ENCODE assay signal across 21 cellular contexts in the genomic region with DNA sequence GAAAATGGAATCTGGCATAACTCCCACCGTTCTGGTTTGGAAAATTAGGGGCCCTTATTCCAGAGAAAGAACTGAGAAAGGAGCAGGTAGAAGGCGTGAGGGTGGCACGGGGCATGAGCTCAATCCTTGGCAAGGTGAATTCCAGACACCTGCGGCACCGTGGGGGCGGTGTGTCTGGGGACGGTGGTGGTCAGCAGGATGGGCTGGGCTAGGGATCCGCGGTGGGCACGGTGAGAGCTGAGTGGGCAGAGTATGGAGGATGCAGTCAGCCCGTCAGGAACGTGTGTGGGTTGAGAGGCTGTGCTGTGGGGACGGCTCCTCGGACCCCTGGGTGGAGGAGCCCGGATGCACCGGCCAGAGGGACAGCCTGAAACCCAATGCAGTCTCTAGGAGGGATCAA.
DNase-seq lines count a peak whose midpoint lies in the region; ATAC-seq and TF ChIP-seq lines count a peak whose summit lies in the region.
"Had no signal": no experiment of that assay in that cellular context is flagged by ENCODE, and none has a peak within 500 bp of the region (broad histone marks: within the 10 kb centered on the region; RNA-seq: fewer than 3 reads in every experiment).

No MANE protein-coding gene starts in this region.

- POLR2A ChIA-PET in A673 (lab: Charles Lee; ENCODE audit: low non-redundant PET) = no interaction called here

- H3K4me2 ChIP-seq in GM23338 = no peak overlapping the region
- no peak overlapping the region for H3K4me2 ChIP-seq in neural progenitor cell

- no peak overlapping the region for H3K27ac Mint-ChIP-seq in GM23338
- no peak overlapping the region for H3K27ac Mint-ChIP-seq in activated T-helper 17 cell treated with anti-CD3 and anti-CD28 coated beads, Interleukin-2, amount 50 U/mL, for 72 hours
- H3K27ac Mint-ChIP-seq in immature natural killer cell = no peak overlapping the region
- no peak overlapping the region for H3K27ac Mint-ChIP-seq in neural progenitor cell
- H3K27ac Mint-ChIP-seq: B cell, CD14-positive monocyte had no signal

- H3K4me1 ChIP-seq in GM23338 (ENCODE audit: insufficient read depth) (peaks cover 6% of the 10 kb centered on the region; the same call in 1 of the 2 replicates), neural progenitor cell (peaks cover 11% of the 10 kb centered on the region), A673 (ENCODE audit: insufficient read depth, low read length, poor library complexity, severe bottlenecking) (no peaks in the 10 kb centered on the region)

- H2AFZ ChIP-seq in GM23338 = no peak overlapping the region
- no peak overlapping the region for H2AFZ ChIP-seq in neural progenitor cell (replicated peaks)

- peaks cover 13% of the 10 kb centered on the region for H3K4me1 Mint-ChIP-seq in GM23338
- H3K4me1 Mint-ChIP-seq in activated T-helper 17 cell treated with anti-CD3 and anti-CD28 coated beads, Interleukin-2, amount 50 U/mL, for 72 hours = peaks cover 4% of the 10 kb centered on the region
- H3K4me1 Mint-ChIP-seq in immature natural killer cell = peaks cover 5 to 6% of the 10 kb centered on the region in 2 donors
- peaks cover 29% of the 10 kb centered on the region for H3K4me1 Mint-ChIP-seq in neural progenitor cell

- H3K4me3 ChIP-seq in GM23338 (no peak overlapping the region), neural progenitor cell (no peak overlapping the region), A673 (ENCODE audit: low read depth, low read length, poor library complexity, severe bottlenecking) (no peak overlapping the region)
- H3K4me3 ChIP-seq: SJSA1 had no signal

- DNase-seq in GM23338 (ENCODE audit: low spot score) (no peak), immature natural killer cell (no peak), neural progenitor cell (ENCODE audit: low spot score) (no peak), A673 (ENCODE audit: low spot score) (no peak), DMS 273 treated with DMSO at 0.1 percent for 48 hours (lab: John Stamatoyannopoulos, UW) (no peak)
- DNase-seq in activated CD4-positive, alpha-beta T cell treated with anti-CD3 and anti-CD28 coated beads, Interleukin-2, amount 50 U/mL, for 4 hours = no peak
- DNase-seq: EL, GF-D8, HCEC 1CT, Kasumi-1, NCI-H1694 treated with DMSO at 0.1 percent for 48 hours, NCI-H2081 treated with DMSO at 0.1 percent for 48 hours, NCI-H2171 treated with DMSO at 0.1 percent for 48 hours, NCI-H524 treated with DMSO at 0.1 percent for 48 hours, NCI-H82 had no signal

- no peak overlapping the region for H3K9ac ChIP-seq in neural progenitor cell

- peak overlapping the region; percentile 27; the same call in 2 of the 3 replicates for H3K4me3 Mint-ChIP-seq in GM23338
- H3K4me3 Mint-ChIP-seq in activated T-helper 17 cell treated with anti-CD3 and anti-CD28 coated beads, Interleukin-2, amount 50 U/mL, for 72 hours = peak overlapping the region; percentile 20
- peak overlapping the region in 4 of 5 donors; percentile 21 to 68 (median 57) for H3K4me3 Mint-ChIP-seq in immature natural killer cell
- H3K4me3 Mint-ChIP-seq in neural progenitor cell = peak overlapping the region; percentile 56

- no TSS peak for BruUV-seq in A673 (replicated peaks; lab: Mats Ljungman, UMichigan)

- ATAC-seq in GM23338 (no peak), GM19452 (IDR thresholded peaks at IDR 0.05; ENCODE audit: unreplicated experiment) (no peak)
- ATAC-seq in activated T-helper 17 cell treated with anti-CD3 and anti-CD28 coated beads, Interleukin-2, amount 50 U/mL, for 72 hours (replicated peaks) = no peak
- ATAC-seq: Right ventricle myocardium inferior had no signal

- intact Hi-C loops in A673 (cut with micrococcal nuclease; ENCODE audit: unreplicated experiment) = no loop called here

- H3K27me3 Mint-ChIP-seq in GM23338 (ENCODE audit: insufficient read depth, low read depth, poor library complexity) (peaks cover 33% of the 10 kb centered on the region), immature natural killer cell (ENCODE audit: low read depth in 3 of 3) (peaks cover 9 to 19% (median 9%) of the 10 kb centered on the region in 3 donors), neural progenitor cell (ENCODE audit: insufficient read depth, low read depth) (peaks cover 35% of the 10 kb centered on the region)
- H3K27me3 Mint-ChIP-seq in activated T-helper 17 cell treated with anti-CD3 and anti-CD28 coated beads, Interleukin-2, amount 50 U/mL, for 72 hours = peaks cover 47% of the 10 kb centered on the region

- H3K36me3 ChIP-seq in GM23338 (ENCODE audit: insufficient read depth) (no peaks in the 10 kb centered on the region; the same call in 1 of the 2 replicates), neural progenitor cell (no peaks in the 10 kb centered on the region), A673 (ENCODE audit: insufficient read depth, low read length, poor library complexity, severe bottlenecking) (no peaks in the 10 kb centered on the region)
- H3K36me3 ChIP-seq: SJSA1 had no signal

- H4K20me1 ChIP-seq in GM23338 (replicated peaks; ENCODE audit: insufficient read depth) (no peaks in the 10 kb centered on the region), neural progenitor cell (ENCODE audit: low read depth) (no peaks in the 10 kb centered on the region)

- H3F3A ChIP-seq in GM23338 (replicated peaks; ENCODE audit: low read depth) = 0 out of 2 replicates have a peak, but pooled peaks cover 3% of the 10 kb centered on the region
- H3F3A ChIP-seq in neural progenitor cell (ENCODE audit: low read depth) = peaks cover 18% of the 10 kb centered on the region

- CTCF ChIA-PET in A673 (lab: Charles Lee) = no interaction called here

- H3K9me3 ChIP-seq in neural progenitor cell (ENCODE audit: low read depth) = no peaks in the 10 kb centered on the region
- H3K9me3 ChIP-seq in A673 (ENCODE audit: low read depth, low read length, poor library complexity, severe bottlenecking) = no peaks in the 10 kb centered on the region

- H3K36me3 Mint-ChIP-seq in GM23338 (ENCODE audit: low read depth) = peaks cover 5% of the 10 kb centered on the region; the same call in 2 of the 3 replicates
- H3K36me3 Mint-ChIP-seq in activated T-helper 17 cell treated with anti-CD3 and anti-CD28 coated beads, Interleukin-2, amount 50 U/mL, for 72 hours (ENCODE audit: low read depth) = no peaks in the 10 kb centered on the region
- no peaks in the 10 kb centered on the region for H3K36me3 Mint-ChIP-seq in immature natural killer cell
- H3K36me3 Mint-ChIP-seq in neural progenitor cell = peaks cover 3% of the 10 kb centered on the region

- H3K79me2 ChIP-seq in GM23338 (replicated peaks; ENCODE audit: insufficient read depth) = no peaks in the 10 kb centered on the region
- H3K79me2 ChIP-seq in neural progenitor cell (ENCODE audit: low read depth) = no peaks in the 10 kb centered on the region

- H3K27ac ChIP-seq in GM23338 (ENCODE audit: low read depth) = no peak overlapping the region
- no peak overlapping the region for H3K27ac ChIP-seq in neural progenitor cell
- H3K27ac ChIP-seq in A673 (ENCODE audit: low read depth, low read length, poor library complexity, severe bottlenecking) = no peak overlapping the region
- H3K27ac ChIP-seq: SJSA1 had no signal

- H3K9me3 Mint-ChIP-seq in GM23338 (peaks cover 4% of the 10 kb centered on the region; the same call in 1 of the 3 replicates), immature natural killer cell (no peaks in the 10 kb centered on the region), neural progenitor cell (peaks cover 19% of the 10 kb centered on the region)
- H3K9me3 Mint-ChIP-seq in activated T-helper 17 cell treated with anti-CD3 and anti-CD28 coated beads, Interleukin-2, amount 50 U/mL, for 72 hours = no peaks in the 10 kb centered on the region

- no peaks in the 10 kb centered on the region for H3K9me2 ChIP-seq in GM23338 (ENCODE audit: insufficient read depth)

- H3K27me3 ChIP-seq in GM23338 (ENCODE audit: insufficient read depth) = peaks cover 42% of the 10 kb centered on the region
- peaks cover 48% of the 10 kb centered on the region for H3K27me3 ChIP-seq in neural progenitor cell
- peaks cover 94% of the 10 kb centered on the region for H3K27me3 ChIP-seq in A673 (replicated peaks; ENCODE audit: insufficient read depth, low read depth, low read length, poor library complexity)

- TF ChIP-seq CTCF in GM23338 (conservative IDR thresholded peaks at IDR 0.05; ENCODE audit: low read depth in 2 of 2) (no peak), neural progenitor cell (IDR thresholded peaks at IDR 0.05) (no peak), A673 (conservative IDR thresholded peaks at IDR 0.05; ENCODE audit: low read depth, low read length) (no peak)

TF ChIP-seq in GM23338, 12 proteins besides CTCF, POLR2A, EP300 and RAD21 (continues in another document):
- TF ChIP-seq ZNF114 (CRISPR knock-in tag; IDR thresholded peaks at IDR 0.05) = no peak
- TF ChIP-seq, protein P1, sequence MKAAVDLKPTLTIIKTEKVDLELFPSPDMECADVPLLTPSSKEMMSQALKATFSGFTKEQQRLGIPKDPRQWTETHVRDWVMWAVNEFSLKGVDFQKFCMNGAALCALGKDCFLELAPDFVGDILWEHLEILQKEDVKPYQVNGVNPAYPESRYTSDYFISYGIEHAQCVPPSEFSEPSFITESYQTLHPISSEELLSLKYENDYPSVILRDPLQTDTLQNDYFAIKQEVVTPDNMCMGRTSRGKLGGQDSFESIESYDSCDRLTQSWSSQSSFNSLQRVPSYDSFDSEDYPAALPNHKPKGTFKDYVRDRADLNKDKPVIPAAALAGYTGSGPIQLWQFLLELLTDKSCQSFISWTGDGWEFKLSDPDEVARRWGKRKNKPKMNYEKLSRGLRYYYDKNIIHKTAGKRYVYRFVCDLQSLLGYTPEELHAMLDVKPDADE (IDR thresholded peaks at IDR 0.05) = no peak
